In the genomic region with DNA sequence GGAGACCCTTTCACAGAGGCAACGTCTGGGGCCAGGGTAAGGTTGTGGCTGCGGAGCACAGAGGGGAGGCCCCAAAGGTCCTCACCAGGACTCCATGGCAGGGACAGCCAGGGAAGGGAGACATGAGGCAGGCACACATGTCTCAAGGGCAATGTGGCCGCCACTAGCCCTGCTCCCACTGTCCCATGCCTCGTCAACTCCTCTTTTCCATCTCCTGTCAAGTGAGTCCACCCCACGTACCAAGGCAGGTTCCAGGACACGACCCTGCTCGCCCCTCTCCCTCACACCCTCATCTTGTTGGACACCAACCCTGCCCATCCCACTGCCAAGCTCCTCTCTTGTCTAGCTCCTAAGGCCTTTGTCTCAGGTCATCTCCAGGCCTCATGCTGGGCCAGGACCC, we compare ENCODE assay signal across 25 cellular contexts.
"Had no signal": no experiment of that assay in that cellular context is flagged by ENCODE, and none has a peak within 500 bp of the region (broad histone marks: within the 10 kb centered on the region; RNA-seq: fewer than 3 reads in every experiment).

No MANE protein-coding gene starts in this region.

- H3K9me3 ChIP-seq: breast epithelium had no signal

- H3K36me3 ChIP-seq: breast epithelium had no signal

- DNase-seq: activated CD4-positive, CD25-positive, alpha-beta regulatory T cell; activated CD8-positive, alpha-beta memory T cell treated with anti-CD3 and anti-CD28 coated beads, Interleukin-2, amount 10 ng/mL, durations not matched to agents 7 days and 5 days; activated effector memory CD4-positive, alpha-beta T cell treated with Interleukin-2 at 50 U/mL for 16 hours; activated naive CD4-positive, alpha-beta T cell treated with Interleukin-2 at 50 U/mL for 16 hours; activated T-cell treated with anti-CD3 and anti-CD28 coated beads, Interleukin-2, amount 50 U/mL, for 24 hours; anterior cingulate cortex; caudate nucleus; KG1; NCI-H1048; NCI-H146; NCI-H187 treated with DMSO at 0.1 percent for 48 hours; NCI-H2081 treated with DMSO at 0.1 percent for 48 hours; NCI-H446; NCI-H524; PC-9; T-cell; T-helper 2 cell; T1000 had no signal

- H3K27ac Mint-ChIP-seq: activated CD8-positive, alpha-beta memory T cell treated with anti-CD3 and anti-CD28 coated beads, Interleukin-2, amount 10 ng/mL, durations not matched to agents 7 days and 5 days; activated T-cell treated with anti-CD3 and anti-CD28 coated beads, Interleukin-2, amount 50 U/mL, for 24 hours; activated T-helper 1 cell treated with anti-CD3 and anti-CD28 coated beads, Interleukin-12 subunit alpha, Interleukin-12 subunit beta, Interleukin-2, Interleukin-4 antibody, amounts not matched to agents 30 ng/mL and 10 ng/mL and 1 ng/mL, durations not matched to agents 14 hours and 24 hours and 36 hours; T-cell had no signal

- H3K4me3 Mint-ChIP-seq: activated CD8-positive, alpha-beta memory T cell treated with anti-CD3 and anti-CD28 coated beads, Interleukin-2, amount 10 ng/mL, durations not matched to agents 7 days and 5 days; activated T-cell treated with anti-CD3 and anti-CD28 coated beads, Interleukin-2, amount 50 U/mL, for 24 hours; activated T-helper 1 cell treated with anti-CD3 and anti-CD28 coated beads, Interleukin-12 subunit alpha, Interleukin-12 subunit beta, Interleukin-2, Interleukin-4 antibody, amounts not matched to agents 30 ng/mL and 10 ng/mL and 1 ng/mL, durations not matched to agents 14 hours and 24 hours and 36 hours; IgD-negative memory B cell; T-cell had no signal

- H3K36me3 Mint-ChIP-seq: activated CD8-positive, alpha-beta memory T cell treated with anti-CD3 and anti-CD28 coated beads, Interleukin-2, amount 10 ng/mL, durations not matched to agents 7 days and 5 days; activated naive CD4-positive, alpha-beta T cell treated with anti-CD3 and anti-CD28 coated beads, Interleukin-2, amount 50 U/mL, for 72 hours; T-cell had no signal

- H3K27me3 Mint-ChIP-seq: activated CD8-positive, alpha-beta memory T cell treated with anti-CD3 and anti-CD28 coated beads, Interleukin-2, amount 10 ng/mL, durations not matched to agents 7 days and 5 days; activated T-cell treated with anti-CD3 and anti-CD28 coated beads, Interleukin-2, amount 50 U/mL, for 24 hours; IgD-negative memory B cell; T-cell had no signal

- H3K4me1 Mint-ChIP-seq: activated CD8-positive, alpha-beta memory T cell treated with anti-CD3 and anti-CD28 coated beads, Interleukin-2, amount 10 ng/mL, durations not matched to agents 7 days and 5 days; IgD-negative memory B cell; T-cell had no signal

- ATAC-seq: activated CD8-positive, alpha-beta memory T cell treated with anti-CD3 and anti-CD28 coated beads, Interleukin-2, amount 10 ng/mL, durations not matched to agents 7 days and 5 days; activated naive CD4-positive, alpha-beta T cell treated with anti-CD3 and anti-CD28 coated beads, Interleukin-2, amount 50 U/mL, for 72 hours; T-cell had no signal

- H3K4me3 ChIP-seq: breast epithelium, PC-9, SK-N-MC had no signal

- H3K9me3 Mint-ChIP-seq: activated naive CD4-positive, alpha-beta T cell treated with anti-CD3 and anti-CD28 coated beads, Interleukin-2, amount 50 U/mL, for 72 hours; activated T-cell treated with anti-CD3 and anti-CD28 coated beads, Interleukin-2, amount 50 U/mL, for 24 hours; T-cell had no signal

- H3K27ac ChIP-seq: breast epithelium, PC-9, SK-N-MC, VCaP had no signal

- H3K4me1 ChIP-seq: breast epithelium had no signal

- FAIRE-seq: TTC549 had no signal
